Comparison of ENCODE assay signal across 1 cellular context in the genomic region with DNA sequence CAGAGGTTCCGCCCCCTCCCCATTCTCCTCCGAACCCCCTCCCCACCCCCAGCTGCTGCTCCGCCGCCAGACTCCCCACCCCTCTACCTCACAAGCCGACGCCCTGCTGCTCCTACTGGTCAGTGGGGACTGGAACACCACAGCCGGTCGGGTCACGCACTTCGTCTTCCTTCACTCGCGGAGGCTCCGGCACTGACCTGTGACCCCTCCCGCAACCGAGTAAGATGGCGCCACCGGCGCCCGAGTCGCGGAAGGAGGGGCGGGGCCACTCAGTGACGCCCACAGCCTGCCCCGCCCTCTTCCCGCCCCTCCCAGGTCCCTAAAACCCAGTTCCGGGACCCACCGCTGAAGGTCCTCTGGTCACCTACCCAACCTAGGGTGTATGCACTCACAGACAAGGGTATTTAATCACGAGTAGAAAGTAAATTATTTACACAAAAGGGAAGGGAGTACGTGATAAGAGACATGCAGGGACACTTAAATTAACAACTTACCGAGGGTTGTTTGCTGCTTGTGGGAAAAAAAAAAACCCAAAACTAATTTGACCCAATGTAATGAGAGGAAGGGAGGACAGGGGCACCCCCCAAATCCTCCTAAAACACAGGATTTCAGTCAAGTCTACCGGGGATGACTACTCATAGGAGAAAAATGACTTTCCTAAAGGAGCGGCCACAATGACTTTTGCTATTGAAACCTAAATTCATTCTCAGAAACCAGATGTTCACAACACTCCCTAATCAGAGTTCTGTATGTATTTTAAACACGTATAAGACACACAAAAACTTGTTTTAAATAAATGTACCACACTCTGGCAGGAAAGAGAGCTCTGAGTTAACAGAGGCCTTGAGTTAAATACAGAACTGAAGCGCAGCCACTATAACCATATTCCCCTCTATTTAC.
TF ChIP-seq lines count a peak whose summit lies in the region.

A gene with protein sequence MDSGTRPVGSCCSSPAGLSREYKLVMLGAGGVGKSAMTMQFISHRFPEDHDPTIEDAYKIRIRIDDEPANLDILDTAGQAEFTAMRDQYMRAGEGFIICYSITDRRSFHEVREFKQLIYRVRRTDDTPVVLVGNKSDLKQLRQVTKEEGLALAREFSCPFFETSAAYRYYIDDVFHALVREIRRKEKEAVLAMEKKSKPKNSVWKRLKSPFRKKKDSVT (minus strand): TSS at position 194 of the 900 bp plus-strand sequence. CDS start 588 bp downstream, outside the sequence.

TF ChIP-seq in K562, 482 proteins besides CTCF, POLR2A, EP300 and RAD21 (continued from another document):
- TF ChIP-seq, protein P1, sequence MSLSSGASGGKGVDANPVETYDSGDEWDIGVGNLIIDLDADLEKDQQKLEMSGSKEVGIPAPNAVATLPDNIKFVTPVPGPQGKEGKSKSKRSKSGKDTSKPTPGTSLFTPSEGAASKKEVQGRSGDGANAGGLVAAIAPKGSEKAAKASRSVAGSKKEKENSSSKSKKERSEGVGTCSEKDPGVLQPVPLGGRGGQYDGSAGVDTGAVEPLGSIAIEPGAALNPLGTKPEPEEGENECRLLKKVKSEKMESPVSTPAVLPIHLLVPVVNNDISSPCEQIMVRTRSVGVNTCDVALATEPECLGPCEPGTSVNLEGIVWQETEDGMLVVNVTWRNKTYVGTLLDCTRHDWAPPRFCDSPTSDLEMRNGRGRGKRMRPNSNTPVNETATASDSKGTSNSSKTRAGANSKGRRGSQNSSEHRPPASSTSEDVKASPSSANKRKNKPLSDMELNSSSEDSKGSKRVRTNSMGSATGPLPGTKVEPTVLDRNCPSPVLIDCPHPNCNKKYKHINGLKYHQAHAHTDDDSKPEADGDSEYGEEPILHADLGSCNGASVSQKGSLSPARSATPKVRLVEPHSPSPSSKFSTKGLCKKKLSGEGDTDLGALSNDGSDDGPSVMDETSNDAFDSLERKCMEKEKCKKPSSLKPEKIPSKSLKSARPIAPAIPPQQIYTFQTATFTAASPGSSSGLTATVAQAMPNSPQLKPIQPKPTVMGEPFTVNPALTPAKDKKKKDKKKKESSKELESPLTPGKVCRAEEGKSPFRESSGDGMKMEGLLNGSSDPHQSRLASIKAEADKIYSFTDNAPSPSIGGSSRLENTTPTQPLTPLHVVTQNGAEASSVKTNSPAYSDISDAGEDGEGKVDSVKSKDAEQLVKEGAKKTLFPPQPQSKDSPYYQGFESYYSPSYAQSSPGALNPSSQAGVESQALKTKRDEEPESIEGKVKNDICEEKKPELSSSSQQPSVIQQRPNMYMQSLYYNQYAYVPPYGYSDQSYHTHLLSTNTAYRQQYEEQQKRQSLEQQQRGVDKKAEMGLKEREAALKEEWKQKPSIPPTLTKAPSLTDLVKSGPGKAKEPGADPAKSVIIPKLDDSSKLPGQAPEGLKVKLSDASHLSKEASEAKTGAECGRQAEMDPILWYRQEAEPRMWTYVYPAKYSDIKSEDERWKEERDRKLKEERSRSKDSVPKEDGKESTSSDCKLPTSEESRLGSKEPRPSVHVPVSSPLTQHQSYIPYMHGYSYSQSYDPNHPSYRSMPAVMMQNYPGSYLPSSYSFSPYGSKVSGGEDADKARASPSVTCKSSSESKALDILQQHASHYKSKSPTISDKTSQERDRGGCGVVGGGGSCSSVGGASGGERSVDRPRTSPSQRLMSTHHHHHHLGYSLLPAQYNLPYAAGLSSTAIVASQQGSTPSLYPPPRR (CRISPR knock-in tag; IDR thresholded peaks at IDR 0.05; ENCODE audit: borderline replicate concordance) = no peak
- TF ChIP-seq SIN3B (IDR thresholded peaks at IDR 0.05; ENCODE audit: low read depth) (no peak), CREBBP (IDR thresholded peaks at IDR 0.05; ENCODE audit: low read depth, low read length) (no peak), HLTF (IDR thresholded peaks at IDR 0.05) (no peak), NR2C2 (CRISPR knock-in tag; IDR thresholded peaks at IDR 0.05) (peak; percentile 87), NR2C2 (tag; IDR thresholded peaks at IDR 0.05) (peak; percentile 97), ZBTB7A (IDR thresholded peaks at IDR 0.05; ENCODE audit: borderline replicate concordance, control insufficient read depth, low read depth, low read length) (peak; percentile 73; the same call in 1 of the 2 replicates), ELF2 (CRISPR knock-in tag; IDR thresholded peaks at IDR 0.05) (0 out of 2 replicates have a peak, but pooled peaks have one; percentile 57), FOXM1 (IDR thresholded peaks at IDR 0.05; ENCODE audit: low read depth) (no peak), FOXM1 (CRISPR knock-in tag; IDR thresholded peaks at IDR 0.05; ENCODE audit: low read depth) (no peak), ZNF707 (CRISPR knock-in tag; conservative IDR thresholded peaks at IDR 0.05) (no peak), FOSL1 (tag; conservative IDR thresholded peaks at IDR 0.05) (peak; percentile 23; the same call in 1 of the 2 replicates), NFXL1 (CRISPR knock-in tag; IDR thresholded peaks at IDR 0.05) (no peak), GATAD2B (IDR thresholded peaks at IDR 0.05; ENCODE audit: borderline replicate concordance) (no peak; the same call in 1 of the 2 replicates), CEBPG (CRISPR knock-in tag; IDR thresholded peaks at IDR 0.05) (no peak), CEBPG (tag; conservative IDR thresholded peaks at IDR 0.05 in 1 of 2, IDR thresholded peaks at IDR 0.05 in 1 of 2) (no peak), CHCHD3 (CRISPR knock-in tag; IDR thresholded peaks at IDR 0.05) (no peak), RFX5 (IDR thresholded peaks at IDR 0.05; ENCODE audit: low read depth, low read length) (no peak), TRIM24 (IDR thresholded peaks at IDR 0.05) (no peak), TRIM28 (IDR thresholded peaks at IDR 0.05) (no peak)
- TF ChIP-seq, protein P2, sequence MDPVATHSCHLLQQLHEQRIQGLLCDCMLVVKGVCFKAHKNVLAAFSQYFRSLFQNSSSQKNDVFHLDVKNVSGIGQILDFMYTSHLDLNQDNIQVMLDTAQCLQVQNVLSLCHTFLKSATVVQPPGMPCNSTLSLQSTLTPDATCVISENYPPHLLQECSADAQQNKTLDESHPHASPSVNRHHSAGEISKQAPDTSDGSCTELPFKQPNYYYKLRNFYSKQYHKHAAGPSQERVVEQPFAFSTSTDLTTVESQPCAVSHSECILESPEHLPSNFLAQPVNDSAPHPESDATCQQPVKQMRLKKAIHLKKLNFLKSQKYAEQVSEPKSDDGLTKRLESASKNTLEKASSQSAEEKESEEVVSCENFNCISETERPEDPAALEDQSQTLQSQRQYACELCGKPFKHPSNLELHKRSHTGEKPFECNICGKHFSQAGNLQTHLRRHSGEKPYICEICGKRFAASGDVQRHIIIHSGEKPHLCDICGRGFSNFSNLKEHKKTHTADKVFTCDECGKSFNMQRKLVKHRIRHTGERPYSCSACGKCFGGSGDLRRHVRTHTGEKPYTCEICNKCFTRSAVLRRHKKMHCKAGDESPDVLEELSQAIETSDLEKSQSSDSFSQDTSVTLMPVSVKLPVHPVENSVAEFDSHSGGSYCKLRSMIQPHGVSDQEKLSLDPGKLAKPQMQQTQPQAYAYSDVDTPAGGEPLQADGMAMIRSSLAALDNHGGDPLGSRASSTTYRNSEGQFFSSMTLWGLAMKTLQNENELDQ (CRISPR knock-in tag; IDR thresholded peaks at IDR 0.05; ENCODE audit: borderline replicate concordance) = no peak
- TF ChIP-seq, protein P3, sequence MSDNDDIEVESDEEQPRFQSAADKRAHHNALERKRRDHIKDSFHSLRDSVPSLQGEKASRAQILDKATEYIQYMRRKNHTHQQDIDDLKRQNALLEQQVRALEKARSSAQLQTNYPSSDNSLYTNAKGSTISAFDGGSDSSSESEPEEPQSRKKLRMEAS (CRISPR knock-in tag; IDR thresholded peaks at IDR 0.05) = no peak
